1 cellular context compared by ENCODE assay signal in the genomic region with DNA sequence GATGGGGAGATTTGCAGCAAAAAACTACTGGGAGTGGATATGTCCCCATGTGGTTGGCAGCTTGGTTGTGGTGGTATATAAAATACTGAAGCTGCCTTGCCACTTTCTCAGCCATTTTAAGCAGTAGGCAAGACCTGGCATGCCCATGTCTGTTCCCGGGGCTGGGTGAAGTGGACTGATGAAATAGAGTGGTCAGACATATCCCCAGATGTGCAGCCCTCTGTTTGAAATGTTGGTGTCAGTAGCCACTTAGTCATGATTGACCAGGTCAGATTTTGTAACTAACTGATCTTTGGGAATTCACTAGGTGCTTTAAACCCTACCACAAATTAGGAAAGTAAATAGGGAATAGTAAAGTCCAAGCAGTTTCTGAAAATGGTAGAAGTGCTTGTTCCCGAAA.
TF ChIP-seq lines count a peak whose summit lies in the region.

No MANE protein-coding gene starts in this region.

TF ChIP-seq in H1, 55 proteins besides CTCF, POLR2A, EP300 and RAD21:
- TF ChIP-seq, protein P1, sequence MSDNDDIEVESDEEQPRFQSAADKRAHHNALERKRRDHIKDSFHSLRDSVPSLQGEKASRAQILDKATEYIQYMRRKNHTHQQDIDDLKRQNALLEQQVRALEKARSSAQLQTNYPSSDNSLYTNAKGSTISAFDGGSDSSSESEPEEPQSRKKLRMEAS (IDR thresholded peaks at IDR 0.05): no peak
- TF ChIP-seq POU5F1 (IDR thresholded peaks at IDR 0.05; ENCODE audit: low read depth, low read length) (no peak), CHD1 (IDR thresholded peaks at IDR 0.05; ENCODE audit: low read depth, low read length) (no peak), GABPA (IDR thresholded peaks at IDR 0.05; ENCODE audit: borderline replicate concordance, insufficient read depth, low read length) (no peak), ZNF274 (IDR thresholded peaks at IDR 0.05; ENCODE audit: borderline replicate concordance, extremely low read depth, low read length) (no peak), CEBPB (IDR thresholded peaks at IDR 0.05; ENCODE audit: low read depth, low read length) (no peak), NANOG (IDR thresholded peaks at IDR 0.05; ENCODE audit: insufficient read depth, low read depth, low read length, poor library complexity, severe bottlenecking) (no peak), TCF12 (IDR thresholded peaks at IDR 0.05; ENCODE audit: low read depth, low read length) (no peak), BCL11A (IDR thresholded peaks at IDR 0.05; ENCODE audit: low read depth in 2 of 2, low read length in 2 of 2) (no peak)
